Comparison of ENCODE assay signal across 9 cellular contexts in the genomic region with DNA sequence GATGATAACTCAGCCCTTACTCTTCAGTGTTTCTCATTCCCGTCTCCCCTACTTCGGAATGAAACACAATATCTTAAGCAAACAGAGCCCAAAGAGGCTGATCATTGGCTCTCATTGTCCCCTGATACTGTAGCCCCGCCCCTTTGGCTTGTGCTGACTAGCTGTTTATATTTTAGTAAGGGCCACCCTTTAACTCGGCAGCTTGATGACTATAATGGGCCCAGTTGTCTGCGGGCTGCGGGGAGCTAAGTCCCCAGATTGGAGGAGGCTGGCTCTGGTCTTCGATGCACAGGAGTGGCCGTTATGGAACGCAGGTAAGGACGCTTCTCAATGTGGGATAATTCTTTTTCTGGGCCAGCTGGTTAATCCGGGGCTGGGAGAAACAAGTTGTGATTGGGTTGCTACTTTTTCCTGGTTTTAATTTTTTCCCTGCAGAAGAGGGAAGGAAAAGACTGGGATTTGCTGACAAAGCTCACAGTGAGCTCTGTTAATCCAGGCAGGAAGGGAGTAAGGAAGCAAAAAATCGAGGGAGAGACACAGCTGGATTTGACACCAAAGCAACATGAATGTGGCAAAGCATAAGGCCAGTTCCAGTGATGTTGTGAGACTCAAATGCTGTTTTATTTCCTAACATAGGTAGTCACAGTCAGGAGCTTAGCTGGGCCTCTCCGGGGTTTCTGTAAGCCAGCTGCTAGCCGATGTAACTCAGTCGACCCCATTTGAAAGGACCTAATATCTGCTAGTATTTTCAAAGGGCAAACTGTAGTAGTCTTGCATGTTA. TPM values are rescaled to one million over a fixed set of nuclear protein-coding genes. Genes with fewer than 3 reads are reported as not detected.
A peak's percentile ranks its signal among the peaks of the same experiment; 100 is the strongest.
DNase-seq lines count a peak whose midpoint lies in the region; ATAC-seq, FAIRE-seq and TF ChIP-seq lines count a peak whose summit lies in the region.
"Had no signal": no experiment of that assay in that cellular context is flagged by ENCODE, and none has a peak within 500 bp of the region (broad histone marks: within the 10 kb centered on the region; RNA-seq: fewer than 3 reads in every experiment).

A gene (plus strand): TSS at position 197 of the 781 bp plus-strand sequence. CDS start 88 bp downstream, at position 285.

- peak within 1 kb of the TSS; percentile 7 for H3K9ac ChIP-seq in neural cell (ENCODE audit: low read length)

- H3K27me3 Mint-ChIP-seq in Calu3 (ENCODE audit: unreplicated experiment): no peaks in the 10 kb centered on the region
- H3K27me3 Mint-ChIP-seq in natural killer cell treated with Interleukin-12 subunit alpha and Interleukin-12 subunit beta and Interleukin-15 and Interleukin-18, amount 100 ng/mL, for 72 hours: peaks cover 11% of the 10 kb centered on the region in 2 donors

- no peaks in the 10 kb centered on the region for H4K20me1 ChIP-seq in neural cell (ENCODE audit: insufficient read depth)

- H3K9me3 Mint-ChIP-seq in Calu3 (ENCODE audit: low read depth, unreplicated experiment): no peaks in the 10 kb centered on the region
- no peaks in the 10 kb centered on the region for H3K9me3 Mint-ChIP-seq in natural killer cell treated with Interleukin-12 subunit alpha and Interleukin-12 subunit beta and Interleukin-15 and Interleukin-18, amount 100 ng/mL, for 72 hours

- H3K27ac Mint-ChIP-seq in Calu3 (ENCODE audit: unreplicated experiment): peak within 1 kb of the TSS; percentile 92
- H3K27ac Mint-ChIP-seq in natural killer cell treated with Interleukin-12 subunit alpha and Interleukin-12 subunit beta and Interleukin-15 and Interleukin-18, amount 100 ng/mL, for 72 hours: no peak within 1 kb of the TSS

- no peaks in the 10 kb centered on the region for H3K9me2 ChIP-seq in neural cell (ENCODE audit: insufficient read depth, low read length)

- CTCF ChIA-PET in Calu3 (lab: Charles Lee): interaction anchor here (0.6 to 2.5 kb wide), 4 partner anchors 43 to 1495 kb away, joined by 3 to 21 read pairs (median 4); no protein-coding TSS in a partner anchor

- H3K4me3 ChIP-seq in WI38 (ENCODE audit: low read depth, low read length) (peak within 1 kb of the TSS; percentile 37), neural cell (ENCODE audit: low read length) (peak within 1 kb of the TSS; percentile 48)

- no peaks in the 10 kb centered on the region for H3K27me3 ChIP-seq in neural cell (ENCODE audit: insufficient read depth, low read depth, low read length)
- no peaks in the 10 kb centered on the region for H3K27me3 ChIP-seq in foreskin keratinocyte

- TF ChIP-seq EP300 in neural cell (conservative IDR thresholded peaks at IDR 0.05; ENCODE audit: poor library complexity, severe bottlenecking): no peak

- DNase-seq in Calu3: peak; percentile 81
- peak; percentile 36 for DNase-seq in HTR-8/SVneo (ENCODE audit: insufficient read length, low spot score)
- peak; percentile 86 for DNase-seq in foreskin melanocyte
- DNase-seq in foreskin keratinocyte: no peak
- no peak for DNase-seq in natural killer cell treated with Interleukin-12 subunit alpha and Interleukin-12 subunit beta and Interleukin-15 and Interleukin-18, amount 100 ng/mL, for 72 hours (ENCODE audit: low spot score)
- no peak for DNase-seq in stimulated activated CD8-positive, alpha-beta memory T cell treated with anti-CD3 and anti-CD28 coated beads, Interleukin-4, amount 100 ng/mL, for 48 hours

- ATAC-seq in foreskin keratinocyte: no peak
- ATAC-seq in natural killer cell treated with Interleukin-12 subunit alpha and Interleukin-12 subunit beta and Interleukin-15 and Interleukin-18, amount 100 ng/mL, for 72 hours: no peak

- H3K36me3 ChIP-seq in neural cell (ENCODE audit: insufficient read depth, low read length): no peaks in the 10 kb centered on the region

- peaks cover 65% of the 10 kb centered on the region for H3K79me2 ChIP-seq in neural cell (replicated peaks; ENCODE audit: insufficient read depth, low read length)

- intact Hi-C loops in Calu3 (cut with micrococcal nuclease; ENCODE audit: unreplicated experiment): loop anchor here (2.0 kb wide), 1 partner anchor 62 kb away; no protein-coding TSS in a partner anchor

- no peak for TF ChIP-seq RAD21 in neural cell (conservative IDR thresholded peaks at IDR 0.05)

- H3K4me1 Mint-ChIP-seq in Calu3 (ENCODE audit: low read depth, unreplicated experiment): peaks cover 22% of the 10 kb centered on the region
- H3K4me1 Mint-ChIP-seq in natural killer cell treated with Interleukin-12 subunit alpha and Interleukin-12 subunit beta and Interleukin-15 and Interleukin-18, amount 100 ng/mL, for 72 hours (ENCODE audit: low read depth in 2 of 2): peaks cover 4 to 10% of the 10 kb centered on the region in 2 donors

- peak within 1 kb of the TSS; percentile 86 for H3K4me3 Mint-ChIP-seq in Calu3 (ENCODE audit: low read depth, unreplicated experiment)
- H3K4me3 Mint-ChIP-seq in natural killer cell treated with Interleukin-12 subunit alpha and Interleukin-12 subunit beta and Interleukin-15 and Interleukin-18, amount 100 ng/mL, for 72 hours: no peak within 1 kb of the TSS

- H3K27ac ChIP-seq in neural cell (ENCODE audit: low read length): no peak within 1 kb of the TSS
- H3K27ac ChIP-seq in foreskin keratinocyte: no peak within 1 kb of the TSS
- H3K27ac ChIP-seq: HL-60 had no signal

- TSS peak; percentile 62 for BruUV-seq in Calu3 (replicated peaks; lab: Mats Ljungman, UMichigan)

- no peak for FAIRE-seq in HTR-8/SVneo (lab: Jason Lieb, UNC)

- no peak for TF ChIP-seq CTCF in Calu3 (IDR thresholded peaks at IDR 0.05; ENCODE audit: unreplicated experiment)
- TF ChIP-seq CTCF in WI38 (IDR thresholded peaks at IDR 0.05; ENCODE audit: low read depth, low read length): no peak
- TF ChIP-seq CTCF in neural cell (IDR thresholded peaks at IDR 0.05; ENCODE audit: poor library complexity, severe bottlenecking): no peak
- TF ChIP-seq CTCF in foreskin keratinocyte (conservative IDR thresholded peaks at IDR 0.05): no peak

- peak within 1 kb of the TSS; percentile 9 for H3K4me2 ChIP-seq in neural cell (ENCODE audit: low read length)

- no peak within 1 kb of the TSS for H2AFZ ChIP-seq in neural cell (ENCODE audit: low read depth, low read length)

- peaks cover 29% of the 10 kb centered on the region for H3K36me3 Mint-ChIP-seq in Calu3 (ENCODE audit: insufficient read depth, unreplicated experiment)
- H3K36me3 Mint-ChIP-seq in natural killer cell treated with Interleukin-12 subunit alpha and Interleukin-12 subunit beta and Interleukin-15 and Interleukin-18, amount 100 ng/mL, for 72 hours: no peaks in the 10 kb centered on the region

- no peaks in the 10 kb centered on the region for H3K9me3 ChIP-seq in neural cell (ENCODE audit: low read length)

- no peaks in the 10 kb centered on the region for H3F3A ChIP-seq in neural cell (ENCODE audit: insufficient read depth, low read length, poor library complexity, severe bottlenecking)

- H3K4me1 ChIP-seq in foreskin keratinocyte: peaks cover 4% of the 10 kb centered on the region

TF ChIP-seq in neural cell, 6 proteins besides CTCF, POLR2A, EP300 and RAD21:
- no peak for TF ChIP-seq MXI1 (conservative IDR thresholded peaks at IDR 0.05; ENCODE audit: poor library complexity, severe bottlenecking)
- TF ChIP-seq, protein P1, sequence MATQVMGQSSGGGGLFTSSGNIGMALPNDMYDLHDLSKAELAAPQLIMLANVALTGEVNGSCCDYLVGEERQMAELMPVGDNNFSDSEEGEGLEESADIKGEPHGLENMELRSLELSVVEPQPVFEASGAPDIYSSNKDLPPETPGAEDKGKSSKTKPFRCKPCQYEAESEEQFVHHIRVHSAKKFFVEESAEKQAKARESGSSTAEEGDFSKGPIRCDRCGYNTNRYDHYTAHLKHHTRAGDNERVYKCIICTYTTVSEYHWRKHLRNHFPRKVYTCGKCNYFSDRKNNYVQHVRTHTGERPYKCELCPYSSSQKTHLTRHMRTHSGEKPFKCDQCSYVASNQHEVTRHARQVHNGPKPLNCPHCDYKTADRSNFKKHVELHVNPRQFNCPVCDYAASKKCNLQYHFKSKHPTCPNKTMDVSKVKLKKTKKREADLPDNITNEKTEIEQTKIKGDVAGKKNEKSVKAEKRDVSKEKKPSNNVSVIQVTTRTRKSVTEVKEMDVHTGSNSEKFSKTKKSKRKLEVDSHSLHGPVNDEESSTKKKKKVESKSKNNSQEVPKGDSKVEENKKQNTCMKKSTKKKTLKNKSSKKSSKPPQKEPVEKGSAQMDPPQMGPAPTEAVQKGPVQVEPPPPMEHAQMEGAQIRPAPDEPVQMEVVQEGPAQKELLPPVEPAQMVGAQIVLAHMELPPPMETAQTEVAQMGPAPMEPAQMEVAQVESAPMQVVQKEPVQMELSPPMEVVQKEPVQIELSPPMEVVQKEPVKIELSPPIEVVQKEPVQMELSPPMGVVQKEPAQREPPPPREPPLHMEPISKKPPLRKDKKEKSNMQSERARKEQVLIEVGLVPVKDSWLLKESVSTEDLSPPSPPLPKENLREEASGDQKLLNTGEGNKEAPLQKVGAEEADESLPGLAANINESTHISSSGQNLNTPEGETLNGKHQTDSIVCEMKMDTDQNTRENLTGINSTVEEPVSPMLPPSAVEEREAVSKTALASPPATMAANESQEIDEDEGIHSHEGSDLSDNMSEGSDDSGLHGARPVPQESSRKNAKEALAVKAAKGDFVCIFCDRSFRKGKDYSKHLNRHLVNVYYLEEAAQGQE (IDR thresholded peaks at IDR 0.05; ENCODE audit: borderline replicate concordance): no peak
- no peak for TF ChIP-seq POLR2AphosphoS5 (IDR thresholded peaks at IDR 0.05)
- no peak for TF ChIP-seq SMC3 (conservative IDR thresholded peaks at IDR 0.05; ENCODE audit: poor library complexity)
- no peak for TF ChIP-seq TAF1 (IDR thresholded peaks at IDR 0.05; ENCODE audit: low read depth)
- no peak for TF ChIP-seq EZH2 (IDR thresholded peaks at IDR 0.05; ENCODE audit: borderline replicate concordance, insufficient read depth, low read length, poor library complexity, severe bottlenecking)

RNA-seq across cellular contexts. Expression of the gene that starts here (rescaled TPM):
- total RNA-seq in Calu3 (2022) (35.5 and 49.6 TPM in 2 replicates), foreskin keratinocyte (7.0 and 9.9 TPM in 2 replicates)
- polyA plus RNA-seq in neural cell (218 and 261 TPM in 2 replicates), foreskin keratinocyte (0.91 and 1.8 TPM in 2 replicates)
- 723 and 816 TPM in 2 replicates for polyA minus RNA-seq in neural cell
- total RNA-seq in natural killer cell treated with Interleukin-12 subunit alpha and Interleukin-12 subunit beta and Interleukin-15 and Interleukin-18, amount 100 ng/mL, for 72 hours: not detected

Comparison
In these comparisons a context has a peak if more than half of its experiments do, and no peak if none do; other contexts are left out.
1. RNA of the gene that starts here (polyA plus RNA-seq): 218 to 261 TPM in neural cell; 0.91 to 1.8 TPM in foreskin keratinocyte; every median in the first group is over 10 times any median in the second.
2. DNase-seq: peak in Calu3 (single experiment), HTR-8/SVneo (single experiment) and foreskin melanocyte (single experiment); none in foreskin keratinocyte (0 of 2), natural killer cell treated with Interleukin-12 subunit alpha and Interleukin-12 subunit beta and Interleukin-15 and Interleukin-18, amount 100 ng/mL, for 72 hours (single experiment) and stimulated activated CD8-positive, alpha-beta memory T cell treated with anti-CD3 and anti-CD28 coated beads, Interleukin-4, amount 100 ng/mL, for 48 hours (single experiment).